Comparison of ENCODE assay signal across 24 cellular contexts in the genomic region with DNA sequence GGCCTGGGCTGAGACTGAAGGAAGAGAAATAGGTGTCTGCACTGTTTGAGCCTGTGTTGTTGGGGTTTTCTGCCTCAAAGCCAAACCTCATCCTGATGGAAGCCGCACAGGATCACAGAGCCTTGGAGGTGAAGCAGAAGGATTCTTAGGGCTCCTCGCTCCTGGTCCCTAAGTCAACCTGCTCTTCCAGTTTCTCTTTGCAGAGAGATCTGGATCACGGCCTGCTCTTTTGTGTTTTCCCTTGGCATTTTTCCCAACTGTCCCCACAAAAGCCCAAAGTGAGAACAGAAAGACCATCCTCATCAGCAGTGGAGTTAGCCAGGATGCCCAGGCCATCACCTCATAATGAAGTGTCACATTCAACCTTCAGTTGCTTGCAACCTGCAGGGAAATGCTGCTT.
"Had no signal": no experiment of that assay in that cellular context is flagged by ENCODE, and none has a peak within 500 bp of the region (broad histone marks: within the 10 kb centered on the region; RNA-seq: fewer than 3 reads in every experiment).

No MANE protein-coding gene starts in this region.

- H3K36me3 ChIP-seq: brain microvascular endothelial cell, SJSA1 had no signal

- H3K9me3 ChIP-seq: SJSA1 had no signal

- H3K4me1 ChIP-seq: SJSA1 had no signal

- H3K4me3 ChIP-seq: K562, SJSA1 had no signal

- DNase-seq: activated B cell treated with CpG ODN at 0.5 μM for 24 hours; activated CD4-positive, alpha-beta T cell treated with anti-CD3 and anti-CD28 coated beads for 1 hour; activated CD4-positive, alpha-beta T cell treated with anti-CD3 and anti-CD28 coated beads, Interleukin-2, amount 10 ng/mL, durations not matched to agents 24 days and 14 days; activated CD4-positive, alpha-beta T cell treated with anti-CD3 and anti-CD28 coated beads, Interleukin-2, amount 50 U/mL, for 48 hours; activated CD8-positive, alpha-beta memory T cell treated with anti-CD3 and anti-CD28 coated beads for 24 hours; activated gamma-delta T cell; activated naive CD4-positive, alpha-beta T cell treated with anti-CD3 and anti-CD28 coated beads for 36 hours; activated T-cell treated with anti-CD3 and anti-CD28 coated beads, Interleukin-2, amount 50 U/mL, for 4 hours; brain microvascular endothelial cell; cerebellar nuclear complex; Karpas-422; MM.1S; NCI-H1105; NCI-H1436; NCI-H1694 treated with DMSO at 0.1 percent for 48 hours; NCI-H2081; NCI-H446; NCI-H524; RPMI8226 had no signal

- H3K27ac ChIP-seq: brain microvascular endothelial cell, SJSA1 had no signal

- H3K27me3 ChIP-seq: brain microvascular endothelial cell, SJSA1 had no signal

- ATAC-seq: activated T-cell treated with anti-CD3 and anti-CD28 coated beads, Interleukin-2, amount 50 U/mL, for 4 hours; K562; Panc1; Right ventricle myocardium inferior; SK-N-SH treated with all-trans-retinoic acid at 6 μM for 48 hours had no signal
